9 cellular contexts compared by ENCODE assay signal in the genomic region with DNA sequence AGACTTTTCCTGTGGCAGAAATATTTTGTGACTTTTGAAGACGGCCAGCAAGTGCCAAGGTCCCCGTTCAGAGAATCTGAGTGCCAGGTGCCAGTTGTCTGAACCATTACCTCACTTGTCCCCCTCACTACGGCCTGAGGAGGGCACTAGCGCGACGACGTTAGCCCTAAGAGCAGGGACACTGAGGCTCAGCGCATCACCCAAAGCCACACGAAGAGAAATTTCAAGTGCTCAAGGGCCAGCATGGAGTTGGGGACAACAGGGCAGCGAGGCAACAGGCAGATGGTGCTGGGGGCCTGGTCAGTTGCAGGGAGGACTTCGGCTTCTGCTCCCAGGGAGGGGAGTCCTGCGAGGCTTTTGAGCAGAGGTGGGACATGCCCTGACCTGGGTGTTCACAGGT. TPM values are rescaled to one million over a fixed set of nuclear protein-coding genes. Genes with fewer than 3 reads are reported as not detected.
DNase-seq lines count a peak whose midpoint lies in the region; ATAC-seq, FAIRE-seq and TF ChIP-seq lines count a peak whose summit lies in the region.
"Had no signal": no experiment of that assay in that cellular context is flagged by ENCODE, and none has a peak within 500 bp of the region (broad histone marks: within the 10 kb centered on the region; RNA-seq: fewer than 3 reads in every experiment).

No MANE protein-coding gene starts in this region.

- H3K27me3 Mint-ChIP-seq in mesothelial cell of epicardium (ENCODE audit: low read depth), result no peaks in the 10 kb centered on the region

- peaks cover 19% of the 10 kb centered on the region for H3K36me3 ChIP-seq in GM06990 (ENCODE audit: control insufficient read depth, insufficient read depth, low read length)

- no peak for DNase-seq in A549 (ENCODE audit: low read depth in 1 of 2, low spot score in 1 of 2)
- no peak for DNase-seq in GM06990 (ENCODE audit: extremely low read depth, insufficient read length)
- peak; percentile 6 for DNase-seq in RCC 7860 (ENCODE audit: low spot score)
- DNase-seq in fibroblast of villous mesenchyme (ENCODE audit: low read depth), result no peak
- DNase-seq in NOMO-1 (lab: John Stamatoyannopoulos, UW; ENCODE audit: unreplicated experiment in 2 of 2), result no peak
- no peak for DNase-seq in NCI-H446 treated with DMSO at 0.1 percent for 48 hours (lab: John Stamatoyannopoulos, UW)
- no peak for DNase-seq in mesothelial cell of epicardium (ENCODE audit: low spot score in 2 of 2, unreplicated experiment in 2 of 2)

- H3K4me2 ChIP-seq in A549, result no peak overlapping the region

- CTCF ChIA-PET in A549 (lab: Yijun Ruan, JAX), result interaction anchor here (0.5 to 5.4 kb wide), 21 partner anchors 8 to 1497 kb away, joined by 3 to 104 read pairs (median 7); a partner anchor contains a TSS

- POLR2A ChIA-PET in A549 (lab: Yijun Ruan, JAX), result interaction anchor here (0.6 kb wide), 1 partner anchor 9 kb away, joined by 4 read pairs; a partner anchor contains a TSS

- FAIRE-seq in A549 (lab: Jason Lieb, UNC) (no peak), RCC 7860 (lab: Jason Lieb, UNC) (no peak)
- FAIRE-seq: small intestine had no signal

- H3K4me3 Mint-ChIP-seq in mesothelial cell of epicardium, result no peak overlapping the region

- ATAC-seq in A549 (peak; percentile 36 to 47; a peak in 4 of 6 replicates), GM21447 (IDR thresholded peaks at IDR 0.05; ENCODE audit: unreplicated experiment) (no peak)

- TF ChIP-seq RAD21 in A549 (conservative IDR thresholded peaks at IDR 0.05 in 1 of 2, IDR thresholded peaks at IDR 0.05 in 1 of 2), result no peak

- no peaks in the 10 kb centered on the region for H3K9me3 ChIP-seq in A549

- no peaks in the 10 kb centered on the region for H3K9me3 Mint-ChIP-seq in mesothelial cell of epicardium

- H3K4me1 ChIP-seq in A549, result no peaks in the 10 kb centered on the region

- H3K4me1 Mint-ChIP-seq in mesothelial cell of epicardium, result no peaks in the 10 kb centered on the region

- H3K36me3 Mint-ChIP-seq in mesothelial cell of epicardium, result peaks cover 13% of the 10 kb centered on the region

- no peak for TF ChIP-seq POLR2A in A549 (IDR thresholded peaks at IDR 0.05; ENCODE audit: low read length)

- H3K27me3 ChIP-seq in GM06990 (replicated peaks; ENCODE audit: control insufficient read depth, insufficient read depth, low read length), result no peaks in the 10 kb centered on the region

- TF ChIP-seq EP300 in A549 (IDR thresholded peaks at IDR 0.05), result no peak

- WGBS in A549 (ENCODE audit: missing lambda C conversion rate), result 72% methylated on average over 12 of the region's 12 CpGs

- H3K4me3 ChIP-seq in A549 (no peak overlapping the region), GM06990 (replicated peaks; ENCODE audit: low read depth, low read length) (no peak overlapping the region), fibroblast of villous mesenchyme (ENCODE audit: low read depth, low read length) (no peak overlapping the region)

- no peak overlapping the region for H3K27ac ChIP-seq in A549

- no peak; the same call in 2 of the 3 replicates for TF ChIP-seq CTCF in A549 (IDR thresholded peaks at IDR 0.05)
- peak; percentile 39 for TF ChIP-seq CTCF in GM06990 (IDR thresholded peaks at IDR 0.05; ENCODE audit: insufficient read depth, low read length, poor library complexity, severe bottlenecking)
- peak; percentile 19 for TF ChIP-seq CTCF in fibroblast of villous mesenchyme (IDR thresholded peaks at IDR 0.05; ENCODE audit: insufficient read depth, low read depth, low read length)
- TF ChIP-seq CTCF in mesothelial cell of epicardium (IDR thresholded peaks at IDR 0.05; ENCODE audit: unreplicated experiment), result no peak

- no peak overlapping the region for H3K27ac Mint-ChIP-seq in mesothelial cell of epicardium

TF ChIP-seq in A549, 52 proteins besides CTCF, POLR2A, EP300 and RAD21:
- no peak for TF ChIP-seq CBX8 (IDR thresholded peaks at IDR 0.05)
- TF ChIP-seq HEYL (CRISPR knock-in tag; IDR thresholded peaks at IDR 0.05), result no peak
- TF ChIP-seq ZSCAN20 (CRISPR knock-in tag; IDR thresholded peaks at IDR 0.05), result no peak
- TF ChIP-seq ZC3H11A (IDR thresholded peaks at IDR 0.05), result no peak
- TF ChIP-seq CBX2 (IDR thresholded peaks at IDR 0.05; ENCODE audit: borderline replicate concordance, low read depth), result no peak
- TF ChIP-seq, protein P1, sequence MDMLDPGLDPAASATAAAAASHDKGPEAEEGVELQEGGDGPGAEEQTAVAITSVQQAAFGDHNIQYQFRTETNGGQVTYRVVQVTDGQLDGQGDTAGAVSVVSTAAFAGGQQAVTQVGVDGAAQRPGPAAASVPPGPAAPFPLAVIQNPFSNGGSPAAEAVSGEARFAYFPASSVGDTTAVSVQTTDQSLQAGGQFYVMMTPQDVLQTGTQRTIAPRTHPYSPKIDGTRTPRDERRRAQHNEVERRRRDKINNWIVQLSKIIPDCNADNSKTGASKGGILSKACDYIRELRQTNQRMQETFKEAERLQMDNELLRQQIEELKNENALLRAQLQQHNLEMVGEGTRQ (IDR thresholded peaks at IDR 0.05), result no peak
- no peak for TF ChIP-seq PHF8 (IDR thresholded peaks at IDR 0.05; ENCODE audit: borderline replicate concordance, low read depth)
- TF ChIP-seq MYC (IDR thresholded peaks at IDR 0.05; ENCODE audit: borderline replicate concordance, low read length), result no peak
- no peak for TF ChIP-seq FOSL2 (IDR thresholded peaks at IDR 0.05)
- TF ChIP-seq FOSL2 (CRISPR knock-in tag; IDR thresholded peaks at IDR 0.05), result no peak
- TF ChIP-seq RCOR1 (IDR thresholded peaks at IDR 0.05; ENCODE audit: low read depth, low read length), result no peak
- no peak for TF ChIP-seq GATA3 (IDR thresholded peaks at IDR 0.05; ENCODE audit: borderline replicate concordance)
- no peak for TF ChIP-seq HDAC2 (IDR thresholded peaks at IDR 0.05)
- TF ChIP-seq SMC3 (IDR thresholded peaks at IDR 0.05), result no peak
- no peak for TF ChIP-seq RNF2 (IDR thresholded peaks at IDR 0.05; ENCODE audit: borderline replicate concordance, low read depth)
- no peak for TF ChIP-seq HOXB5 (CRISPR knock-in tag; IDR thresholded peaks at IDR 0.05)
- TF ChIP-seq KDM1A (IDR thresholded peaks at IDR 0.05; ENCODE audit: low read depth), result no peak

RNA-seq across cellular contexts. Expression of a gene that starts 9.5 kb away (rescaled TPM):
- polyA plus RNA-seq in A549 (2011; rRNA removed) (17.0 and 41.4 TPM in 2 replicates), A549 (2017; fragmentation: RNase III; extraction: RNeasy Plus Mini Kit Qiagen cat#74134 plus additional on column Dnase treatment) (51.9 to 65.6 TPM (median 57.1 TPM) in 3 replicates)
- 45.6 and 49.9 TPM in 2 replicates for polyA plus RNA-seq in A549 (2012; cell fraction: cytosol; rRNA removed)
- polyA plus RNA-seq in A549 (2012; cell fraction: nucleus; rRNA removed), result 275 and 321 TPM in 2 replicates
- polyA minus RNA-seq in A549 (2011; rRNA and poly(A)+ RNA removed), result 29.5 and 37.4 TPM in 2 replicates
- total RNA-seq in fibroblast of villous mesenchyme (83.8 and 96.6 TPM in 2 replicates), mesothelial cell of epicardium (142 to 148 TPM (median 146 TPM) in 3 replicates)

RNA-seq across cellular contexts. Expression of a gene that starts 13.5 kb away (rescaled TPM):
- 125 and 152 TPM in 2 replicates for polyA plus RNA-seq in A549 (2011; rRNA removed)
- 336 and 384 TPM in 2 replicates for polyA plus RNA-seq in A549 (2012; cell fraction: cytosol; rRNA removed)
- polyA plus RNA-seq in A549 (2012; cell fraction: nucleus; rRNA removed), result 630 and 656 TPM in 2 replicates
- 214 to 236 TPM (median 220 TPM) in 3 replicates for polyA plus RNA-seq in A549 (2017; fragmentation: RNase III; extraction: RNeasy Plus Mini Kit Qiagen cat#74134 plus additional on column Dnase treatment)
- polyA minus RNA-seq in A549 (2011; rRNA and poly(A)+ RNA removed), result 57.2 and 58.2 TPM in 2 replicates
- total RNA-seq in fibroblast of villous mesenchyme, result 140 and 164 TPM in 2 replicates
- total RNA-seq in mesothelial cell of epicardium, result 153 to 160 TPM (median 159 TPM) in 3 replicates

RNA-seq across cellular contexts. Expression of a gene that starts 30.5 kb away (rescaled TPM):
- polyA plus RNA-seq in A549 (2011; rRNA removed) (1.2 and 2.2 TPM in 2 replicates), A549 (2017; fragmentation: RNase III; extraction: RNeasy Plus Mini Kit Qiagen cat#74134 plus additional on column Dnase treatment) (3.7 to 3.9 TPM (median 3.9 TPM) in 3 replicates)
- polyA plus RNA-seq in A549 (2012; cell fraction: cytosol; rRNA removed), result 2.4 and 3.5 TPM in 2 replicates
- 4.6 and 5.4 TPM in 2 replicates for polyA plus RNA-seq in A549 (2012; cell fraction: nucleus; rRNA removed)
- polyA minus RNA-seq in A549 (2011; rRNA and poly(A)+ RNA removed), result 5.6 and 7.0 TPM in 2 replicates
- total RNA-seq in fibroblast of villous mesenchyme (3.9 and 4.8 TPM in 2 replicates), mesothelial cell of epicardium (2.9 to 3.1 TPM (median 3.0 TPM) in 3 replicates)

RNA-seq across cellular contexts. Expression of a gene that starts 50.4 kb away (rescaled TPM):
- 4.7 and 5.3 TPM in 2 replicates for polyA plus RNA-seq in A549 (2011; rRNA removed)
- polyA plus RNA-seq in A549 (2012; cell fraction: cytosol; rRNA removed), result 11.2 and 11.4 TPM in 2 replicates
- polyA plus RNA-seq in A549 (2012; cell fraction: nucleus; rRNA removed), result 4.3 and 5.1 TPM in 2 replicates
- polyA plus RNA-seq in A549 (2017; fragmentation: RNase III; extraction: RNeasy Plus Mini Kit Qiagen cat#74134 plus additional on column Dnase treatment), result 6.2 to 7.3 TPM (median 6.6 TPM) in 3 replicates
- polyA minus RNA-seq in A549 (2011; rRNA and poly(A)+ RNA removed), result 4.4 and 6.0 TPM in 2 replicates
- total RNA-seq in fibroblast of villous mesenchyme, result 4.3 and 7.4 TPM in 2 replicates
- 2.0 to 2.7 TPM (median 2.3 TPM) in 3 replicates for total RNA-seq in mesothelial cell of epicardium

RNA-seq across cellular contexts. Expression of a gene that starts 56.5 kb away (rescaled TPM):
- polyA plus RNA-seq in A549 (2011; rRNA removed), result 1.8 and 3.0 TPM in 2 replicates
- polyA plus RNA-seq in A549 (2012; cell fraction: cytosol; rRNA removed), result 12.5 and 20.2 TPM in 2 replicates
- polyA plus RNA-seq in A549 (2012; cell fraction: nucleus; rRNA removed), result 26.1 and 45.9 TPM in 2 replicates
- polyA plus RNA-seq in A549 (2017; fragmentation: RNase III; extraction: RNeasy Plus Mini Kit Qiagen cat#74134 plus additional on column Dnase treatment), result 20.4 to 22.1 TPM (median 21.4 TPM) in 3 replicates
- polyA minus RNA-seq in A549 (2011; rRNA and poly(A)+ RNA removed), result 2.4 and 3.4 TPM in 2 replicates
- 10.4 and 11.0 TPM in 2 replicates for total RNA-seq in fibroblast of villous mesenchyme
- total RNA-seq in mesothelial cell of epicardium, result 51.1 to 55.7 TPM (median 52.4 TPM) in 3 replicates

Comparison
In these comparisons a context has a peak if more than half of its experiments do, and no peak if none do; other contexts are left out.
1. CTCF ChIP-seq: peak in GM06990 (single experiment) and fibroblast of villous mesenchyme (single experiment); none in A549 (single experiment) and mesothelial cell of epicardium (single experiment).